ENCODE assay signal across 8 cellular contexts in the genomic region with DNA sequence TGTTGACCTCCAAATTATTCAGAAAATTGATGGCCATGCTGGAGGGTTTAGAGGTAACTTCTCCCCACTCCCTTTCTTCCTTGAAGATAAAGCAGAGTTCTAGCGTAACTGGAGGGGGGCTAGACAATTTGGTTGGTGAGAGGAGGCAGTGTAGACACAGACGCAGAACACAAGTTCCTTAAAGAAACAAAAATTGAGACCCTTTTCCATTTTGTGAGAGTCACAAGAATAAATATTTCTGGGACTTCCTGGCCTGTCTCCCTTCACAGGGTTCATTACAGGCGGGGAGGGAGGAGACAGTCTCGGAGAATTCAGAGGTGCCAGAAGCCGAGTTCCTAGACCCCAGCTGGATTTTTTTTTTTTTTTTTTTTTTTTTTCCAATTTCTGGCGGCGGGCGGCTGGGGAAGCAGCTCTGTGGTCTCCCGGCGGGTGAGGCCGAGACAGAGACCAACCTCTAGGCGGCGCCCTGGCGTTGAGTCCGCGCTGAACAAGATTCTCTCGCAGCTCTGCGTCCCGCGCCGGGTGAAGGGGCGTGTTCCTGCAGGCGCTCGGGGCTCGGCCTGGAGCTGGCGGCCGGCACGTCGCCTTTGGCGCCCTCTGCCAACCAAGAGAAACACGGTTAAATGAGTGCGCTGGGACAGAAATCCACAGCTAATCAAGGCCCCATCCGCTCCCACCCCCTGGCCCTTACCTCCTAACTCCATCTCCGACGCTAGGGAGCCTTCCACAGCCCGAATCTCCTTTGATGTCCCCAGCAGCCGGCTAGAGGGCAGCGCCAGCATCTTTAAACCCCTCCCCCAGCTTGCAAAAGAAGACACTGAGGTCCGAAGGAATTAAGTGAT. TPM values are rescaled to one million over a fixed set of nuclear protein-coding genes. Genes with fewer than 3 reads are reported as not detected.
DNase-seq lines count a peak whose midpoint lies in the region; ATAC-seq and TF ChIP-seq lines count a peak whose summit lies in the region.

No MANE protein-coding gene starts in this region.

- peaks cover 8% of the 10 kb centered on the region for H3K4me1 Mint-ChIP-seq in activated CD4-positive, alpha-beta T cell treated with anti-CD3 and anti-CD28 coated beads, Interleukin-2, amount 10 ng/mL, durations not matched to agents 24 days and 14 days
- H3K4me1 Mint-ChIP-seq in endodermal cell = peaks cover 1% of the 10 kb centered on the region
- H3K4me1 Mint-ChIP-seq in naive thymus-derived CD4-positive, alpha-beta T cell = peaks cover 9 to 19% (median 17%) of the 10 kb centered on the region in 7 donors
- H3K4me1 Mint-ChIP-seq in type B pancreatic cell (ENCODE audit: unreplicated experiment) = peaks cover 3% of the 10 kb centered on the region

- ATAC-seq in GM18868 (IDR thresholded peaks at IDR 0.05; ENCODE audit: unreplicated experiment) (peak; percentile 54), GM19324 (IDR thresholded peaks at IDR 0.05; ENCODE audit: low FRiP score, unreplicated experiment) (no peak)
- ATAC-seq in naive thymus-derived CD4-positive, alpha-beta T cell = peak; percentile 84

- WGBS in endodermal cell (ENCODE audit: insufficient coverage in 1 of 2, insufficient read length in 1 of 2), 2 experiments = 1 to 3% methylated on average over 16 to 39 of the region's 39 CpGs

- H3K27ac Mint-ChIP-seq in activated CD4-positive, alpha-beta T cell treated with anti-CD3 and anti-CD28 coated beads, Interleukin-2, amount 10 ng/mL, durations not matched to agents 24 days and 14 days = no peak overlapping the region
- no peak overlapping the region for H3K27ac Mint-ChIP-seq in endodermal cell
- peak overlapping the region in 1 of 9 donors; percentile 25 for H3K27ac Mint-ChIP-seq in naive thymus-derived CD4-positive, alpha-beta T cell
- no peak overlapping the region for H3K27ac Mint-ChIP-seq in type B pancreatic cell

- H3K9ac ChIP-seq in endodermal cell (ENCODE audit: extremely low read depth, low read length, poor library complexity, severe bottlenecking) = no peak overlapping the region

- CTCF ChIA-PET in naive thymus-derived CD4-positive, alpha-beta T cell (lab: Charles Lee) = interaction anchor here (0.5 to 1.5 kb wide), 4 partner anchors 13 to 345 kb away, joined by 3 to 7 read pairs (median 4); no protein-coding TSS in a partner anchor

- no peaks in the 10 kb centered on the region for H3K36me3 Mint-ChIP-seq in activated CD4-positive, alpha-beta T cell treated with anti-CD3 and anti-CD28 coated beads, Interleukin-2, amount 10 ng/mL, durations not matched to agents 24 days and 14 days (ENCODE audit: low read depth)
- H3K36me3 Mint-ChIP-seq in endodermal cell (ENCODE audit: low read depth) (no peaks in the 10 kb centered on the region), type B pancreatic cell (no peaks in the 10 kb centered on the region)
- H3K36me3 Mint-ChIP-seq in naive thymus-derived CD4-positive, alpha-beta T cell = peaks cover 0 to 4% (median 0%) of the 10 kb centered on the region in 5 donors

- H3K27ac ChIP-seq in endodermal cell (ENCODE audit: low read depth, low read length) = no peak overlapping the region
- no peak overlapping the region for H3K27ac ChIP-seq in naive thymus-derived CD4-positive, alpha-beta T cell (ENCODE audit: low read depth, low read length)

- DNase-seq in 8988T (peak; percentile 41), NCI-H2081 (lab: John Stamatoyannopoulos, UW) (peak; percentile 75 to 76), endodermal cell (peak; percentile 100), type B pancreatic cell (ENCODE audit: extremely low spot score, unreplicated experiment) (peak; percentile 92)
- DNase-seq in activated CD4-positive, alpha-beta T cell treated with anti-CD3 and anti-CD28 coated beads, Interleukin-2, amount 10 ng/mL, durations not matched to agents 24 days and 14 days = peak; percentile 91
- peak in 6 of 9 donors; percentile 29 to 73 (median 48) for DNase-seq in naive thymus-derived CD4-positive, alpha-beta T cell

- POLR2A ChIA-PET in naive thymus-derived CD4-positive, alpha-beta T cell (lab: Charles Lee) = interaction anchor here (1.3 kb wide), 1 partner anchor 19 kb away, joined by 3 read pairs; no protein-coding TSS in a partner anchor

- peaks cover 7% of the 10 kb centered on the region for H3K9me3 ChIP-seq in endodermal cell (ENCODE audit: control insufficient read depth, low read length)
- no peaks in the 10 kb centered on the region for H3K9me3 ChIP-seq in naive thymus-derived CD4-positive, alpha-beta T cell (ENCODE audit: control insufficient read depth in 2 of 3, low read length in 3 of 3)

- TF ChIP-seq CTCF in endodermal cell (conservative IDR thresholded peaks at IDR 0.05) = peak; percentile 90
- peak; percentile 85 for TF ChIP-seq CTCF in type B pancreatic cell (conservative IDR thresholded peaks at IDR 0.05)

- H3K27me3 ChIP-seq in endodermal cell (ENCODE audit: control insufficient read depth, insufficient read depth, low read length, poor library complexity, severe bottlenecking) = peaks cover 100% of the 10 kb centered on the region
- peaks cover 18 to 40% of the 10 kb centered on the region in 2 donors for H3K27me3 ChIP-seq in naive thymus-derived CD4-positive, alpha-beta T cell (ENCODE audit: control insufficient read depth in 2 of 2, insufficient read depth in 2 of 2, low read length in 2 of 2)

- intact Hi-C loops in activated CD4-positive, alpha-beta T cell treated with anti-CD3 and anti-CD28 coated beads, Interleukin-2, amount 10 ng/mL, durations not matched to agents 24 days and 14 days (cut with micrococcal nuclease) = loop anchor here (1.0 kb wide), 1 partner anchor 10 kb away; the partner anchor contains the start of gene HOXB9
- intact Hi-C loops in naive thymus-derived CD4-positive, alpha-beta T cell (cut with micrococcal nuclease) = no loop called here

- peaks cover 92% of the 10 kb centered on the region for H3K27me3 Mint-ChIP-seq in activated CD4-positive, alpha-beta T cell treated with anti-CD3 and anti-CD28 coated beads, Interleukin-2, amount 10 ng/mL, durations not matched to agents 24 days and 14 days
- H3K27me3 Mint-ChIP-seq in endodermal cell (ENCODE audit: insufficient read depth) (peaks cover 100% of the 10 kb centered on the region), type B pancreatic cell (peaks cover 100% of the 10 kb centered on the region)
- peaks cover 74 to 98% (median 88%) of the 10 kb centered on the region in 5 donors for H3K27me3 Mint-ChIP-seq in naive thymus-derived CD4-positive, alpha-beta T cell

- H3K4me3 Mint-ChIP-seq in activated CD4-positive, alpha-beta T cell treated with anti-CD3 and anti-CD28 coated beads, Interleukin-2, amount 10 ng/mL, durations not matched to agents 24 days and 14 days = no peak overlapping the region
- H3K4me3 Mint-ChIP-seq in endodermal cell = no peak overlapping the region
- H3K4me3 Mint-ChIP-seq in naive thymus-derived CD4-positive, alpha-beta T cell = peak overlapping the region in 7 of 10 donors; percentile 2 to 61 (median 54)
- H3K4me3 Mint-ChIP-seq in type B pancreatic cell = no peak overlapping the region

- no peaks in the 10 kb centered on the region for H3K9me3 Mint-ChIP-seq in activated CD4-positive, alpha-beta T cell treated with anti-CD3 and anti-CD28 coated beads, Interleukin-2, amount 10 ng/mL, durations not matched to agents 24 days and 14 days
- H3K9me3 Mint-ChIP-seq in endodermal cell (peaks cover 2% of the 10 kb centered on the region), type B pancreatic cell (no peaks in the 10 kb centered on the region)
- H3K9me3 Mint-ChIP-seq in naive thymus-derived CD4-positive, alpha-beta T cell = peaks cover 0 to 4% (median 0%) of the 10 kb centered on the region in 11 donors

- H3K4me3 ChIP-seq in endodermal cell (ENCODE audit: low read length) = no peak overlapping the region
- H3K4me3 ChIP-seq in naive thymus-derived CD4-positive, alpha-beta T cell (ENCODE audit: low read length) = no peak overlapping the region

- H3K36me3 ChIP-seq in endodermal cell (ENCODE audit: control insufficient read depth, insufficient read depth, low read length) = no peaks in the 10 kb centered on the region
- no peaks in the 10 kb centered on the region for H3K36me3 ChIP-seq in naive thymus-derived CD4-positive, alpha-beta T cell (ENCODE audit: control insufficient read depth in 2 of 3, insufficient read depth in 3 of 3, low read length in 3 of 3)

- no peaks in the 10 kb centered on the region for H3K4me1 ChIP-seq in endodermal cell (ENCODE audit: control insufficient read depth, insufficient read depth, low read length)
- H3K4me1 ChIP-seq in naive thymus-derived CD4-positive, alpha-beta T cell (ENCODE audit: control insufficient read depth in 2 of 2, insufficient read depth in 2 of 2, low read length in 2 of 2) = peaks cover 0 to 6% of the 10 kb centered on the region in 2 donors

RNA-seq across cellular contexts. Expression of gene HOXB9, which starts 10.2 kb away (rescaled TPM):
- total RNA-seq in activated CD4-positive, alpha-beta T cell treated with anti-CD3 and anti-CD28 coated beads, Interleukin-2, amount 10 ng/mL, durations not matched to agents 24 days and 14 days = 0.21 and 0.30 TPM in 2 replicates
- not detected for total RNA-seq in endodermal cell
- polyA plus RNA-seq in endodermal cell (2013, experiment 1 of 2) = 45.1 TPM
- 30.1 TPM for polyA plus RNA-seq in endodermal cell (2013, experiment 2 of 2)
- under 1 TPM in 3 of 5 experiments, not detected in 2; 0.12 to 0.24 (median 0.16) TPM for total RNA-seq in naive thymus-derived CD4-positive, alpha-beta T cell
- not detected for polyA plus RNA-seq in naive thymus-derived CD4-positive, alpha-beta T cell
- total RNA-seq in type B pancreatic cell (ENCODE audit: low replicate concordance) = 1.6 and 9.4 TPM in 2 replicates

RNA-seq across cellular contexts. Expression of gene HOXB8, which starts 21.3 kb away (rescaled TPM):
- total RNA-seq in activated CD4-positive, alpha-beta T cell treated with anti-CD3 and anti-CD28 coated beads, Interleukin-2, amount 10 ng/mL, durations not matched to agents 24 days and 14 days = not detected in 2 replicates
- total RNA-seq in endodermal cell = not detected
- 10.3 TPM for polyA plus RNA-seq in endodermal cell (2013, experiment 1 of 2)
- 7.2 TPM for polyA plus RNA-seq in endodermal cell (2013, experiment 2 of 2)
- total RNA-seq in naive thymus-derived CD4-positive, alpha-beta T cell = not detected
- polyA plus RNA-seq in naive thymus-derived CD4-positive, alpha-beta T cell = not detected
- 16.0 and 17.1 TPM in 2 replicates for total RNA-seq in type B pancreatic cell (ENCODE audit: low replicate concordance)

RNA-seq across cellular contexts. Expression of gene HOXB7, which starts 25.6 kb away (rescaled TPM):
- 0.30 and 0.36 TPM in 2 replicates for total RNA-seq in activated CD4-positive, alpha-beta T cell treated with anti-CD3 and anti-CD28 coated beads, Interleukin-2, amount 10 ng/mL, durations not matched to agents 24 days and 14 days
- total RNA-seq in endodermal cell = not detected
- 5.6 TPM for polyA plus RNA-seq in endodermal cell (2013, experiment 1 of 2)
- polyA plus RNA-seq in endodermal cell (2013, experiment 2 of 2) = 6.0 TPM
- under 1 TPM in 1 of 5 experiments, not detected in 4; 0.31 TPM for total RNA-seq in naive thymus-derived CD4-positive, alpha-beta T cell
- polyA plus RNA-seq in naive thymus-derived CD4-positive, alpha-beta T cell = not detected
- 9.8 and 11.7 TPM in 2 replicates for total RNA-seq in type B pancreatic cell (ENCODE audit: low replicate concordance)

RNA-seq across cellular contexts. Expression of gene HOXB6, which starts 31.6 kb away (rescaled TPM):
- total RNA-seq in activated CD4-positive, alpha-beta T cell treated with anti-CD3 and anti-CD28 coated beads, Interleukin-2, amount 10 ng/mL, durations not matched to agents 24 days and 14 days = 0.33 and 0.36 TPM in 2 replicates
- total RNA-seq in endodermal cell (not detected), type B pancreatic cell (ENCODE audit: low replicate concordance) (17.6 and 20.3 TPM in 2 replicates)
- polyA plus RNA-seq in endodermal cell (2013, experiment 1 of 2) = 14.4 TPM
- polyA plus RNA-seq in endodermal cell (2013, experiment 2 of 2) = 10.0 TPM
- under 1 TPM in 1 of 5 experiments, not detected in 4; 0.34 TPM for total RNA-seq in naive thymus-derived CD4-positive, alpha-beta T cell
- polyA plus RNA-seq in naive thymus-derived CD4-positive, alpha-beta T cell = not detected

RNA-seq across cellular contexts. Expression of gene HOXB5, which starts 42.8 kb away (rescaled TPM):
- total RNA-seq in activated CD4-positive, alpha-beta T cell treated with anti-CD3 and anti-CD28 coated beads, Interleukin-2, amount 10 ng/mL, durations not matched to agents 24 days and 14 days = not detected in 2 replicates
- total RNA-seq in endodermal cell (not detected), type B pancreatic cell (ENCODE audit: low replicate concordance) (10.1 and 20.8 TPM in 2 replicates)
- polyA plus RNA-seq in endodermal cell (2013, experiment 1 of 2) = 5.3 TPM
- 2.5 TPM for polyA plus RNA-seq in endodermal cell (2013, experiment 2 of 2)
- total RNA-seq in naive thymus-derived CD4-positive, alpha-beta T cell = not detected
- polyA plus RNA-seq in naive thymus-derived CD4-positive, alpha-beta T cell = not detected

Comparison
In these comparisons a context has a peak if more than half of its experiments do, and no peak if none do; other contexts are left out.
1. DNase-seq: peak in every context shown above with its lines; median percentile 100 in endodermal cell; 92 in type B pancreatic cell; 91 in activated CD4-positive, alpha-beta T cell treated with anti-CD3 and anti-CD28 coated beads, Interleukin-2, amount 10 ng/mL, durations not matched to agents 24 days and 14 days; 76 in NCI-H2081; 48 in naive thymus-derived CD4-positive, alpha-beta T cell; 41 in 8988T.
2. H3K4me3 Mint-ChIP-seq: peak in naive thymus-derived CD4-positive, alpha-beta T cell (7 of 10); none in activated CD4-positive, alpha-beta T cell treated with anti-CD3 and anti-CD28 coated beads, Interleukin-2, amount 10 ng/mL, durations not matched to agents 24 days and 14 days (single experiment), endodermal cell (single experiment) and type B pancreatic cell (single experiment).
3. RNA of gene HOXB8, which starts 21.3 kb away (total RNA-seq): 16.0 to 17.1 TPM in type B pancreatic cell; not detected in activated CD4-positive, alpha-beta T cell treated with anti-CD3 and anti-CD28 coated beads, Interleukin-2, amount 10 ng/mL, durations not matched to agents 24 days and 14 days, not detected in endodermal cell and not detected in naive thymus-derived CD4-positive, alpha-beta T cell; every median in the first group is over 10 times any median in the second.